Comparison of ENCODE assay signal across 26 cellular contexts in the genomic region with DNA sequence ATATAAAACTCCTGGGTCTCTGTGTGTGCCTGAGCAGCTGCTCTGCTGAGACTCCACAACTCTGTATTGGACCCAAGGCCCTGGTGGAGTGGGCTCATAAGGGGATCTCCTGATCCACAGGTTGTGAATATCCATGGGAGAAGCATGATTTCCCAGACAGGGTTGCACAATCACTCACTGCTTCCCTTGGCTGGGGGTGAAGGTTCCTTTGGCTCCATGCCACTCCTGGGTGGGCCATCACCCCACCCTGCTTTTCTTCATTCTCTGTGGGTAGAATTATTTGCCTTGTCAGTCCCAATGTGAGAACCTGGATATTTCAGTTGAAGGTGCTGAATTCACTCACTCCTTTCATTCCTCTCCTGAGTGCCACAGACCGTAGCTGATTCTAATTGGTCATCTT.
"Had no signal": no experiment of that assay in that cellular context is flagged by ENCODE, and none has a peak within 500 bp of the region (broad histone marks: within the 10 kb centered on the region; RNA-seq: fewer than 3 reads in every experiment).

No MANE protein-coding gene starts in this region.

- H3K9me3 ChIP-seq: gastrocnemius medialis, prostate gland, uterus had no signal

- ATAC-seq: gastrocnemius medialis; left lobe of liver; mucosa of descending colon; natural killer cell treated with Interleukin-12 subunit alpha and Interleukin-12 subunit beta and Interleukin-15 and Interleukin-18, amount 100 ng/mL, for 72 hours; right cardiac atrium; stimulated activated naive B cell treated with anti-CD40 and anti-IgM and Interleukin-4, amounts not matched to agents 10 μg/mL and 1 μg/mL and 100 μg/mL, for 72 hours had no signal

- H3K4me1 ChIP-seq: gastrocnemius medialis, neural progenitor cell, prostate gland, uterus had no signal

- H3K27me3 ChIP-seq: esophagus muscularis mucosa, gastrocnemius medialis, neural progenitor cell, tibial nerve, upper lobe of left lung, uterus had no signal

- H3K4me3 ChIP-seq: esophagus muscularis mucosa, gastrocnemius medialis, lung, mucosa of descending colon, neural progenitor cell, prostate gland, thoracic aorta, tibial nerve, upper lobe of left lung, uterus had no signal

- DNase-seq: cerebellar nuclear complex; effector memory CD4-positive, alpha-beta T cell; foreskin fibroblast; gastrocnemius medialis; head of caudate nucleus; kidney; mesenchymal stem cell; mucosa of descending colon; naive B cell; small intestine; stimulated activated CD4-positive, alpha-beta T cell treated with anti-CD3 and anti-CD28 coated beads, Interleukin-15, amount 100 ng/mL, for 24 hours; stimulated activated CD4-positive, alpha-beta T cell treated with anti-CD3 and anti-CD28 coated beads, Interleukin-2, amount 100 ng/mL, for 48 hours; stimulated activated naive B cell treated with anti-CD40 and anti-IgM and Interleukin-4, amounts not matched to agents 10 μg/mL and 1 μg/mL and 100 μg/mL, for 72 hours; upper lobe of left lung; uterus had no signal

- H2AFZ ChIP-seq: neural progenitor cell had no signal

- H3K36me3 ChIP-seq: esophagus muscularis mucosa, gastrocnemius medialis, neural progenitor cell, prostate gland, thoracic aorta, tibial nerve, upper lobe of left lung, uterus had no signal

- FAIRE-seq: colon, endothelial cell of umbilical vein, kidney, small intestine had no signal

- H3K9ac ChIP-seq: neural progenitor cell had no signal

- H3K27ac ChIP-seq: esophagus muscularis mucosa, gastrocnemius medialis, neural progenitor cell, prostate gland, thoracic aorta, tibial nerve, upper lobe of left lung, uterus had no signal

- H3K4me2 ChIP-seq: neural progenitor cell had no signal
